In genomic region chr10:46030091-46030937, GRCh38 we compare ENCODE assay signal across 8 cellular contexts. TPM values are rescaled to one million over a fixed set of nuclear protein-coding genes. Genes with fewer than 3 reads are reported as not detected.
DNase-seq lines count a peak whose midpoint lies in the region; ATAC-seq and TF ChIP-seq lines count a peak whose summit lies in the region.

NCOA4 (minus strand) TSS chr10:46030623; CDS start chr10:46016680, 13,943 bp downstream.

- DNase-seq in CD1c-positive myeloid dendritic cell (ENCODE audit: extremely low spot score) (peak; percentile 99), NCI-H748 treated with DMSO at 0.1 percent for 48 hours (lab: John Stamatoyannopoulos, UW) (peak; percentile 81), dorsolateral prefrontal cortex (peak; percentile 91 to 97 (median 96)), lower leg skin (ENCODE audit: low spot score in 2 of 2) (peak; percentile 96 to 99)
- peak; percentile 95 to 96 for DNase-seq in activated CD4-positive, alpha-beta T cell treated with anti-CD3 and anti-CD28 coated beads, Interleukin-2, amount 50 U/mL, for 48 hours
- DNase-seq in stimulated activated CD4-positive, alpha-beta T cell treated with anti-CD3 and anti-CD28 coated beads, Interleukin-4, amount 100 ng/mL, for 48 hours (ENCODE audit: low read depth in 2 of 2): peak; percentile 91 to 94

- TF ChIP-seq POLR2A in lower leg skin (IDR thresholded peaks at IDR 0.05): no peak

- peak within 1 kb of the TSS; percentile 42 to 96 (median 88) for H3K27ac ChIP-seq in dorsolateral prefrontal cortex

- ATAC-seq in GM19395 (IDR thresholded peaks at IDR 0.05; ENCODE audit: unreplicated experiment) (peak; percentile 98), HG03565 (IDR thresholded peaks at IDR 0.05; ENCODE audit: unreplicated experiment) (peak; percentile 92)

- 1 to 2% methylated on average over 50 to 57 of the region's 59 CpGs for WGBS in lower leg skin, 2 donors

- H3K4me3 ChIP-seq in dorsolateral prefrontal cortex: peak within 1 kb of the TSS; percentile 61 to 99 (median 90)
- peak within 1 kb of the TSS; percentile 91 for H3K4me3 ChIP-seq in lower leg skin (ENCODE audit: low read depth, poor library complexity, severe bottlenecking)

- intact Hi-C loops in dorsolateral prefrontal cortex (cut with DNase I) (no loop called here), lower leg skin (cut with DNase I; ENCODE audit: low total_unique reads) (no loop called here)

- H3K27me3 ChIP-seq in dorsolateral prefrontal cortex: no peaks in the 10 kb centered on the region

- TF ChIP-seq CTCF in dorsolateral prefrontal cortex (IDR thresholded peaks at IDR 0.05 in 54 of 56, conservative IDR thresholded peaks at IDR 0.05 in 2 of 56; ENCODE audit: low read depth in 1 of 56, partially characterized antibody in 56 of 56) (peak; percentile 45 to 90 (median 79)), lower leg skin (IDR thresholded peaks at IDR 0.05) (no peak)

RNA-seq across cellular contexts. Expression of gene NCOA4, which starts in this region (rescaled TPM):
- total RNA-seq in dorsolateral prefrontal cortex (100 to 1,000 TPM in 37 of 120 experiments, 10 to 100 TPM in 83; 49.5 to 112 (median 96.7) TPM), lower leg skin (100 to 1,000 TPM; 108 to 176 (median 145) TPM)

Comparison
In these comparisons a context has a peak if more than half of its experiments do, and no peak if none do; other contexts are left out.
1. Peak in every context shown above with its lines: DNase-seq, ATAC-seq, H3K4me3 ChIP-seq and H3K27ac ChIP-seq.
2. CTCF ChIP-seq: peak in dorsolateral prefrontal cortex (56 of 56); none in lower leg skin (0 of 3).